In the genomic region with DNA sequence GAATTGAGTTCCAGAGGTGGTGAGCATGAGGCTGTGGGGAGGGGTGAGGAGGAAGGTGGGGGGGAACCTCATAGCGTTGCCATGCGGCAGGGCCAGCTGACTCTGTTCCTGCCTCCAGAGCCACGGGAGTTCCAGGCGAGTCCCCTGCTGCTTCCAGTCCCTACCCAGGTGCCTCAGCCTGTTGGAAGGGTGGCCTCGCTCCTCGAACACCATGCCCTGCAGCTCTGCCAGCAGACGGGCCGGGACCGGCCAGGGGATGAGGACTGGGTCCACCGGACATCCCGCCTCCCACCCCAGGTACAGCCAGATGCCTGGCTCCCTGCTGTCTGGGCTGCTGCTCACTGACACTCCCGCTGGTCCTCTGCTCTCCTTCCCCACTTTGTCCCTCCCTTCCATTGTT, we compare ENCODE assay signal across 20 cellular contexts. TPM values are rescaled to one million over a fixed set of nuclear protein-coding genes. Genes with fewer than 3 reads are reported as not detected.
A peak's percentile ranks its signal among the peaks of the same experiment; 100 is the strongest.
DNase-seq lines count a peak whose midpoint lies in the region; ATAC-seq, FAIRE-seq and TF ChIP-seq lines count a peak whose summit lies in the region.
"Had no signal": no experiment of that assay in that cellular context is flagged by ENCODE, and none has a peak within 500 bp of the region (broad histone marks: within the 10 kb centered on the region; RNA-seq: fewer than 3 reads in every experiment).

No MANE protein-coding gene starts in this region.

- H3K4me1 Mint-ChIP-seq in CD4-positive, CD25-positive, alpha-beta regulatory T cell, result peaks cover 0 to 44% (median 6%) of the 10 kb centered on the region in 4 donors
- no peaks in the 10 kb centered on the region for H3K4me1 Mint-ChIP-seq in stimulated activated memory B cell treated with anti-CD40 and anti-IgM and Interleukin-4, amounts not matched to agents 10 μg/mL and 1 μg/mL and 100 μg/mL, for 72 hours

- H3K27ac ChIP-seq in CD4-positive, CD25-positive, alpha-beta regulatory T cell (ENCODE audit: insufficient read depth, low read length, poor library complexity, severe bottlenecking), result no peak overlapping the region
- no peak overlapping the region for H3K27ac ChIP-seq in kidney (ENCODE audit: low read depth in 2 of 2, low read length in 2 of 2)
- H3K27ac ChIP-seq: BLaER1, GM23248, HL-60 had no signal

- no peak overlapping the region for H3K4me3 ChIP-seq in CD4-positive, CD25-positive, alpha-beta regulatory T cell (ENCODE audit: low read depth, low read length)
- H3K4me3 ChIP-seq in MG63, result no peak overlapping the region
- no peak overlapping the region for H3K4me3 ChIP-seq in kidney (ENCODE audit: low read length in 2 of 2)
- H3K4me3 ChIP-seq: BLaER1, GM23248 had no signal

- H3K9me3 Mint-ChIP-seq in CD4-positive, CD25-positive, alpha-beta regulatory T cell, result no peaks in the 10 kb centered on the region
- no peaks in the 10 kb centered on the region for H3K9me3 Mint-ChIP-seq in stimulated activated memory B cell treated with anti-CD40 and anti-IgM and Interleukin-4, amounts not matched to agents 10 μg/mL and 1 μg/mL and 100 μg/mL, for 72 hours
- H3K9me3 Mint-ChIP-seq: CD8-positive, alpha-beta T cell had no signal

- DNase-seq in CD4-positive, CD25-positive, alpha-beta regulatory T cell, result no peak
- DNase-seq in MG63, result peak; percentile 61
- DNase-seq in kidney, result peak; percentile 64
- no peak for DNase-seq in left ventricle myocardium superior
- no peak for DNase-seq in activated T-cell treated with anti-CD3 and anti-CD28 coated beads, Interleukin-2, amount 50 U/mL, for 48 hours
- DNase-seq in NOMO-1 treated with DMSO at 0.1 percent for 48 hours (lab: John Stamatoyannopoulos, UW; ENCODE audit: unreplicated experiment), result no peak
- DNase-seq: 8988T; Calu3; CD8-positive, alpha-beta T cell; DMS79 treated with DMSO at 0.1 percent for 48 hours; GF-D8 had no signal

- no peak overlapping the region for H3K9ac ChIP-seq in kidney (ENCODE audit: low read length in 2 of 2)
- H3K9ac ChIP-seq: BLaER1, GM23248 had no signal

- no peaks in the 10 kb centered on the region for H3K27me3 Mint-ChIP-seq in CD4-positive, CD25-positive, alpha-beta regulatory T cell
- H3K27me3 Mint-ChIP-seq in stimulated activated memory B cell treated with anti-CD40 and anti-IgM and Interleukin-4, amounts not matched to agents 10 μg/mL and 1 μg/mL and 100 μg/mL, for 72 hours, result no peaks in the 10 kb centered on the region

- H3K36me3 ChIP-seq in CD4-positive, CD25-positive, alpha-beta regulatory T cell (ENCODE audit: control insufficient read depth, insufficient read depth, low read length), result peaks cover 14% of the 10 kb centered on the region
- H3K36me3 ChIP-seq in MG63 (peaks cover 2% of the 10 kb centered on the region), kidney (ENCODE audit: control insufficient read depth in 1 of 2, insufficient read depth in 2 of 2, low read length in 2 of 2) (peaks cover 0 to 4% of the 10 kb centered on the region in 2 donors)

- no peaks in the 10 kb centered on the region for H3K9me3 ChIP-seq in CD4-positive, CD25-positive, alpha-beta regulatory T cell (ENCODE audit: control insufficient read depth in 2 of 2, low read length in 2 of 2)
- H3K9me3 ChIP-seq in MG63 (no peaks in the 10 kb centered on the region), kidney (ENCODE audit: control insufficient read depth in 1 of 2, low read length in 2 of 2) (no peaks in the 10 kb centered on the region)
- H3K9me3 ChIP-seq: BLaER1 had no signal

- intact Hi-C loops in kidney (cut with DNase I), result no loop called here
- intact Hi-C loops in left ventricle myocardium superior (cut with micrococcal nuclease), result no loop called here

- H3K27me3 ChIP-seq in CD4-positive, CD25-positive, alpha-beta regulatory T cell (ENCODE audit: control insufficient read depth, insufficient read depth, low read length), result no peaks in the 10 kb centered on the region
- H3K27me3 ChIP-seq in MG63, result no peaks in the 10 kb centered on the region

- TF ChIP-seq CTCF in kidney (IDR thresholded peaks at IDR 0.05; ENCODE audit: borderline replicate concordance, extremely low read depth, insufficient read depth), result no peak

- peaks cover 12% of the 10 kb centered on the region for H3K4me1 ChIP-seq in CD4-positive, CD25-positive, alpha-beta regulatory T cell (ENCODE audit: control insufficient read depth, insufficient read depth, low read length, poor library complexity, severe bottlenecking)
- no peaks in the 10 kb centered on the region for H3K4me1 ChIP-seq in kidney (ENCODE audit: control insufficient read depth in 1 of 2, insufficient read depth in 1 of 2, low read depth in 1 of 2, low read length in 2 of 2)
- H3K4me1 ChIP-seq: BLaER1 had no signal

- FAIRE-seq in kidney (lab: Jason Lieb, UNC), result no peak

- ATAC-seq in CD4-positive, CD25-positive, alpha-beta regulatory T cell (ENCODE audit: low read depth in 2 of 2), result no peak
- ATAC-seq in stimulated activated memory B cell treated with anti-CD40 and anti-IgM and Interleukin-4, amounts not matched to agents 10 μg/mL and 1 μg/mL and 100 μg/mL, for 72 hours, result no peak
- ATAC-seq in left ventricle myocardium superior, result no peak
- ATAC-seq: CD8-positive, alpha-beta T cell had no signal

- no peak overlapping the region for H3K4me3 Mint-ChIP-seq in CD4-positive, CD25-positive, alpha-beta regulatory T cell
- no peak overlapping the region for H3K4me3 Mint-ChIP-seq in stimulated activated memory B cell treated with anti-CD40 and anti-IgM and Interleukin-4, amounts not matched to agents 10 μg/mL and 1 μg/mL and 100 μg/mL, for 72 hours
- H3K4me3 Mint-ChIP-seq: CD14-positive monocyte; CD8-positive, alpha-beta T cell had no signal

- H3K36me3 Mint-ChIP-seq in CD4-positive, CD25-positive, alpha-beta regulatory T cell, result peaks cover 6% of the 10 kb centered on the region
- H3K36me3 Mint-ChIP-seq in stimulated activated memory B cell treated with anti-CD40 and anti-IgM and Interleukin-4, amounts not matched to agents 10 μg/mL and 1 μg/mL and 100 μg/mL, for 72 hours, result peaks cover 47% of the 10 kb centered on the region

- H3K27ac Mint-ChIP-seq in CD4-positive, CD25-positive, alpha-beta regulatory T cell, result peak overlapping the region in 2 of 3 donors; percentile 52 to 92
- H3K27ac Mint-ChIP-seq in stimulated activated memory B cell treated with anti-CD40 and anti-IgM and Interleukin-4, amounts not matched to agents 10 μg/mL and 1 μg/mL and 100 μg/mL, for 72 hours, result peak overlapping the region; percentile 62
- H3K27ac Mint-ChIP-seq: CD8-positive, alpha-beta T cell had no signal

RNA-seq across cellular contexts. Expression of a gene that starts 7.9 kb away (rescaled TPM):
- 18.3 TPM for total RNA-seq in CD4-positive, CD25-positive, alpha-beta regulatory T cell
- 10 to 100 TPM; 18.8 to 34.6 (median 28.0) TPM for polyA plus RNA-seq in CD4-positive, CD25-positive, alpha-beta regulatory T cell
- total RNA-seq in MG63 (2014; rRNA removed; shearing (Covaris generic); ENCODE audit: low replicate concordance), result 21.2 and 35.2 TPM in 2 replicates
- total RNA-seq in kidney (18.5 TPM), left ventricle myocardium superior (12.3 TPM)
- 13.4 TPM for polyA plus RNA-seq in kidney (ENCODE audit: insufficient read depth, low read depth, low replicate concordance)

RNA-seq across cellular contexts. Expression of a gene that starts 10.0 kb away (rescaled TPM):
- total RNA-seq in CD4-positive, CD25-positive, alpha-beta regulatory T cell, result 0.69 TPM
- polyA plus RNA-seq in CD4-positive, CD25-positive, alpha-beta regulatory T cell, result not detected
- total RNA-seq in MG63 (2014; rRNA removed; shearing (Covaris generic); ENCODE audit: low replicate concordance), result not detected in 2 replicates
- total RNA-seq in kidney, result 0.25 TPM
- polyA plus RNA-seq in kidney (ENCODE audit: insufficient read depth, low read depth, low replicate concordance), result 0.15 TPM
- total RNA-seq in left ventricle myocardium superior, result 0.47 TPM
- total RNA-seq: A673, Calu3, GM23248, H4, HT1080 had no signal
- polyA plus RNA-seq: AG04450, CD14-positive monocyte, GM23248 had no signal

RNA-seq across cellular contexts. Expression of a gene that starts 21.3 kb away (rescaled TPM):
- total RNA-seq in CD4-positive, CD25-positive, alpha-beta regulatory T cell, result 198 TPM
- polyA plus RNA-seq in CD4-positive, CD25-positive, alpha-beta regulatory T cell, result 100 to 1,000 TPM; 154 to 190 (median 172) TPM
- not detected in 2 replicates for total RNA-seq in MG63 (2014; rRNA removed; shearing (Covaris generic); ENCODE audit: low replicate concordance)
- total RNA-seq in kidney (2.0 TPM), left ventricle myocardium superior (not detected)
- polyA plus RNA-seq in kidney (ENCODE audit: insufficient read depth, low read depth, low replicate concordance), result 0.45 TPM
- total RNA-seq: A673, GM23248, H4, HT1080 had no signal

RNA-seq across cellular contexts. Expression of a gene that starts 26.4 kb away (rescaled TPM):
- total RNA-seq in CD4-positive, CD25-positive, alpha-beta regulatory T cell, result 19.4 TPM
- polyA plus RNA-seq in CD4-positive, CD25-positive, alpha-beta regulatory T cell, result 10 to 100 TPM; 11.8 to 28.0 (median 15.1) TPM
- total RNA-seq in MG63 (2014; rRNA removed; shearing (Covaris generic); ENCODE audit: low replicate concordance), result 3.2 and 7.6 TPM in 2 replicates
- total RNA-seq in kidney (4.5 TPM), left ventricle myocardium superior (22.1 TPM)
- polyA plus RNA-seq in kidney (ENCODE audit: insufficient read depth, low read depth, low replicate concordance), result 5.1 TPM

RNA-seq across cellular contexts. Expression of a gene that starts 43.2 kb away (rescaled TPM):
- total RNA-seq in CD4-positive, CD25-positive, alpha-beta regulatory T cell, result 1.3 TPM
- polyA plus RNA-seq in CD4-positive, CD25-positive, alpha-beta regulatory T cell, result under 1 TPM; 0.67 to 0.95 (median 0.84) TPM
- 0.17 and 0.63 TPM in 2 replicates for total RNA-seq in MG63 (2014; rRNA removed; shearing (Covaris generic); ENCODE audit: low replicate concordance)
- total RNA-seq in kidney (4.0 TPM), left ventricle myocardium superior (1.5 TPM)
- 7.2 TPM for polyA plus RNA-seq in kidney (ENCODE audit: insufficient read depth, low read depth, low replicate concordance)

Comparison
In these comparisons a context has a peak if more than half of its experiments do, and no peak if none do; other contexts are left out.
1. DNase-seq: peak in MG63 (single experiment) and kidney (single experiment); none in CD4-positive, CD25-positive, alpha-beta regulatory T cell (0 of 3), left ventricle myocardium superior (single experiment), activated T-cell treated with anti-CD3 and anti-CD28 coated beads, Interleukin-2, amount 50 U/mL, for 48 hours (0 of 2) and NOMO-1 treated with DMSO at 0.1 percent for 48 hours (single experiment).
2. RNA of a gene that starts 21.3 kb away (total RNA-seq): 198 TPM in CD4-positive, CD25-positive, alpha-beta regulatory T cell (single experiment); 2.0 TPM in kidney (single experiment), not detected in left ventricle myocardium superior (single experiment) and not detected in MG63; every median in the first group is over 10 times any median in the second.